Comparison of ENCODE assay signal across 8 cellular contexts in genomic region chr5:165029471-165029870, GRCh38.
DNase-seq lines count a peak whose midpoint lies in the region; ATAC-seq and TF ChIP-seq lines count a peak whose summit lies in the region.

No MANE protein-coding gene starts in this region.

- POLR2A ChIA-PET in activated CD8-positive, alpha-beta T cell treated with anti-CD3 and anti-CD28 coated beads for 36 hours (lab: Charles Lee), result no interaction called here
- POLR2A ChIA-PET in activated CD8-positive, alpha-beta T cell treated with anti-CD3 and anti-CD28 coated beads, Interleukin-2, amount 10 ng/mL, durations not matched to agents 7 days and 5 days (lab: Charles Lee), result no interaction called here

- peak; percentile 5 for DNase-seq in activated CD8-positive, alpha-beta T cell treated with anti-CD3 and anti-CD28 coated beads for 36 hours
- no peak for DNase-seq in activated CD8-positive, alpha-beta T cell treated with anti-CD3 and anti-CD28 coated beads, Interleukin-2, amount 10 ng/mL, durations not matched to agents 7 days and 5 days
- peak; percentile 15 for DNase-seq in NCI-H526 treated with DMSO at 0.1 percent for 48 hours (lab: John Stamatoyannopoulos, UW)
- DNase-seq in stimulated activated naive B cell treated with anti-CD40 and anti-IgM and Interleukin-4, amounts not matched to agents 10 μg/mL and 1 μg/mL and 100 μg/mL, for 72 hours, result no peak
- no peak for DNase-seq in NCI-H1048 (lab: John Stamatoyannopoulos, UW)

- H3K36me3 Mint-ChIP-seq in activated CD8-positive, alpha-beta T cell treated with anti-CD3 and anti-CD28 coated beads for 36 hours (ENCODE audit: low read depth), result no peaks in the 10 kb centered on the region
- H3K36me3 Mint-ChIP-seq in activated CD8-positive, alpha-beta T cell treated with anti-CD3 and anti-CD28 coated beads, Interleukin-2, amount 10 ng/mL, durations not matched to agents 7 days and 5 days (ENCODE audit: low read depth), result no peaks in the 10 kb centered on the region
- H3K36me3 Mint-ChIP-seq in brain, result no peaks in the 10 kb centered on the region
- no peaks in the 10 kb centered on the region for H3K36me3 Mint-ChIP-seq in stimulated activated naive B cell treated with anti-CD40 and anti-IgM and Interleukin-4, amounts not matched to agents 10 μg/mL and 1 μg/mL and 100 μg/mL, for 72 hours

- intact Hi-C loops in activated CD8-positive, alpha-beta T cell treated with anti-CD3 and anti-CD28 coated beads for 36 hours (cut with micrococcal nuclease), result no loop called here

- no peaks in the 10 kb centered on the region for H3K4me1 Mint-ChIP-seq in activated CD8-positive, alpha-beta T cell treated with anti-CD3 and anti-CD28 coated beads for 36 hours (ENCODE audit: low read depth)
- H3K4me1 Mint-ChIP-seq in activated CD8-positive, alpha-beta T cell treated with anti-CD3 and anti-CD28 coated beads, Interleukin-2, amount 10 ng/mL, durations not matched to agents 7 days and 5 days (ENCODE audit: low read depth), result no peaks in the 10 kb centered on the region
- no peaks in the 10 kb centered on the region for H3K4me1 Mint-ChIP-seq in brain
- H3K4me1 Mint-ChIP-seq in stimulated activated naive B cell treated with anti-CD40 and anti-IgM and Interleukin-4, amounts not matched to agents 10 μg/mL and 1 μg/mL and 100 μg/mL, for 72 hours, result no peaks in the 10 kb centered on the region

- H3K9me3 Mint-ChIP-seq in activated CD8-positive, alpha-beta T cell treated with anti-CD3 and anti-CD28 coated beads for 36 hours, result peaks cover 4% of the 10 kb centered on the region
- H3K9me3 Mint-ChIP-seq in activated CD8-positive, alpha-beta T cell treated with anti-CD3 and anti-CD28 coated beads, Interleukin-2, amount 10 ng/mL, durations not matched to agents 7 days and 5 days (ENCODE audit: insufficient read depth), result no peaks in the 10 kb centered on the region
- peaks cover 0 to 10% (median 3%) of the 10 kb centered on the region in 5 experiments for H3K9me3 Mint-ChIP-seq in brain
- no peaks in the 10 kb centered on the region for H3K9me3 Mint-ChIP-seq in stimulated activated naive B cell treated with anti-CD40 and anti-IgM and Interleukin-4, amounts not matched to agents 10 μg/mL and 1 μg/mL and 100 μg/mL, for 72 hours

- TF ChIP-seq CTCF in activated CD8-positive, alpha-beta T cell treated with anti-CD3 and anti-CD28 coated beads for 36 hours (IDR thresholded peaks at IDR 0.05), result no peak
- peak; percentile 17 to 41 for TF ChIP-seq CTCF in brain (conservative IDR thresholded peaks at IDR 0.05)

- no peak overlapping the region for H3K4me3 Mint-ChIP-seq in activated CD8-positive, alpha-beta T cell treated with anti-CD3 and anti-CD28 coated beads for 36 hours
- no peak overlapping the region for H3K4me3 Mint-ChIP-seq in activated CD8-positive, alpha-beta T cell treated with anti-CD3 and anti-CD28 coated beads, Interleukin-2, amount 10 ng/mL, durations not matched to agents 7 days and 5 days
- H3K4me3 Mint-ChIP-seq in brain, result no peak overlapping the region
- no peak overlapping the region for H3K4me3 Mint-ChIP-seq in stimulated activated naive B cell treated with anti-CD40 and anti-IgM and Interleukin-4, amounts not matched to agents 10 μg/mL and 1 μg/mL and 100 μg/mL, for 72 hours

- CTCF ChIA-PET in activated CD8-positive, alpha-beta T cell treated with anti-CD3 and anti-CD28 coated beads for 36 hours (lab: Charles Lee), result no interaction called here
- CTCF ChIA-PET in activated CD8-positive, alpha-beta T cell treated with anti-CD3 and anti-CD28 coated beads, Interleukin-2, amount 10 ng/mL, durations not matched to agents 7 days and 5 days (lab: Charles Lee), result no interaction called here

- H3K27me3 Mint-ChIP-seq in activated CD8-positive, alpha-beta T cell treated with anti-CD3 and anti-CD28 coated beads for 36 hours, result no peaks in the 10 kb centered on the region
- no peaks in the 10 kb centered on the region for H3K27me3 Mint-ChIP-seq in activated CD8-positive, alpha-beta T cell treated with anti-CD3 and anti-CD28 coated beads, Interleukin-2, amount 10 ng/mL, durations not matched to agents 7 days and 5 days (ENCODE audit: low read depth)
- peaks cover 6% of the 10 kb centered on the region for H3K27me3 Mint-ChIP-seq in brain
- no peaks in the 10 kb centered on the region for H3K27me3 Mint-ChIP-seq in stimulated activated naive B cell treated with anti-CD40 and anti-IgM and Interleukin-4, amounts not matched to agents 10 μg/mL and 1 μg/mL and 100 μg/mL, for 72 hours

- no peak overlapping the region for H3K27ac Mint-ChIP-seq in activated CD8-positive, alpha-beta T cell treated with anti-CD3 and anti-CD28 coated beads for 36 hours
- no peak overlapping the region for H3K27ac Mint-ChIP-seq in activated CD8-positive, alpha-beta T cell treated with anti-CD3 and anti-CD28 coated beads, Interleukin-2, amount 10 ng/mL, durations not matched to agents 7 days and 5 days
- no peak overlapping the region for H3K27ac Mint-ChIP-seq in brain
- H3K27ac Mint-ChIP-seq in stimulated activated naive B cell treated with anti-CD40 and anti-IgM and Interleukin-4, amounts not matched to agents 10 μg/mL and 1 μg/mL and 100 μg/mL, for 72 hours, result no peak overlapping the region

- ATAC-seq in activated CD8-positive, alpha-beta T cell treated with anti-CD3 and anti-CD28 coated beads for 36 hours, result no peak
- no peak for ATAC-seq in activated CD8-positive, alpha-beta T cell treated with anti-CD3 and anti-CD28 coated beads, Interleukin-2, amount 10 ng/mL, durations not matched to agents 7 days and 5 days
- ATAC-seq in stimulated activated naive B cell treated with anti-CD40 and anti-IgM and Interleukin-4, amounts not matched to agents 10 μg/mL and 1 μg/mL and 100 μg/mL, for 72 hours (replicated peaks), result peak; percentile 51 to 54
- ATAC-seq in GM21737 (IDR thresholded peaks at IDR 0.05; ENCODE audit: unreplicated experiment) (no peak), GM21528 (IDR thresholded peaks at IDR 0.05; ENCODE audit: low FRiP score, unreplicated experiment) (no peak)

Comparison
In these comparisons a context has a peak if more than half of its experiments do, and no peak if none do; other contexts are left out.
1. DNase-seq: peak in activated CD8-positive, alpha-beta T cell treated with anti-CD3 and anti-CD28 coated beads for 36 hours (single experiment) and NCI-H526 treated with DMSO at 0.1 percent for 48 hours (single experiment); none in activated CD8-positive, alpha-beta T cell treated with anti-CD3 and anti-CD28 coated beads, Interleukin-2, amount 10 ng/mL, durations not matched to agents 7 days and 5 days (single experiment), stimulated activated naive B cell treated with anti-CD40 and anti-IgM and Interleukin-4, amounts not matched to agents 10 μg/mL and 1 μg/mL and 100 μg/mL, for 72 hours (single experiment) and NCI-H1048 (single experiment).
2. ATAC-seq: peak in stimulated activated naive B cell treated with anti-CD40 and anti-IgM and Interleukin-4, amounts not matched to agents 10 μg/mL and 1 μg/mL and 100 μg/mL, for 72 hours (2 of 2); none in activated CD8-positive, alpha-beta T cell treated with anti-CD3 and anti-CD28 coated beads for 36 hours (single experiment), activated CD8-positive, alpha-beta T cell treated with anti-CD3 and anti-CD28 coated beads, Interleukin-2, amount 10 ng/mL, durations not matched to agents 7 days and 5 days (single experiment), GM21737 (single experiment) and GM21528 (single experiment).